In the genomic region with DNA sequence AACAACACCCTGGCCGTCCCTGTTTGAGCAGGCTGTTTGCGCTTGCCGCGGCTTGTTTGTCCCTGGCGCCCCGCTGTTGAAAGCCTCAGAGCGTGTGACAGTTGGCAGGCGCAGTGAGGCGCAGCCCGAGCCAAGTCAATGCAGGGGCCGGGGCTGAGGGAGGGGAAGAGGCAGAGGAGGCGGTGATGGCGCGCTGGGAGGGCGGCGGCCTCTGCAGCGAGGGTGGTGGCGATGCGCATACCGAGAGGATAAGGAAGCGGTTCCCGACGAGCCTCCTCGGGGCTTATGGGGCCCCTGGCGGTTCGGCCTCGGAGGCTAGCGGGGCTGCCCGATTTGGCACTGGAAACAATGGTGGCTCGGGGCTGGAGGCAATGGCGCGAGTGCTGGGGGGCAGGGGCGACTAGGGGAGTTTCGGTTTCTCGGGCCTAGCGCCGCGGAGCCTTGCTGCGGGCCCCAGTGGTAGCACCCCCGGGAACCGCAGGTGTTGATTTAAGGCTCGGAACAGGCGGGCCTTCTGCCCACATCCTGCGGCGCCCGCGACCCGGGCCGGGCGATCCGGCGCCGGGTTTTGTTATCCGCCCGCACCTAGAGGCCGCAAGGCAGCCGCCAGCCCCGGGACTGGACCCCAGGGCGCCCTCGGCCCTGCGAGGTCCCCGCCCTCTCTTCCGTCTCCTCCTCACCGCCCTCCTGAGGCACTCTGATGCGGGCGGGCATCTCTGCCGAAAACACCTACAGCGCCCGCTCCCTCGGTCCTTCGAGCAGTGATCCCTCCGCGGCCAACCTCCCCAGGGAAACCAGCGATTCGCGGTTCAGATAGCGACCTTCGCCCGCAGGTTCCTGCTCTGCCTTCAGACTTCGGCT, we compare ENCODE assay signal across 8 cellular contexts. TPM values are rescaled to one million over a fixed set of nuclear protein-coding genes. Genes with fewer than 3 reads are reported as not detected.
DNase-seq lines count a peak whose midpoint lies in the region; ATAC-seq lines count a peak whose summit lies in the region.

No MANE protein-coding gene starts in this region.

- WGBS in mesenchymal stem cell = under 1% methylated on average over 79 of the region's 80 CpGs

- peak overlapping the region; percentile 98 for H3K18ac ChIP-seq in mesenchymal stem cell (ENCODE audit: low read depth in 1 of 2, low read length in 2 of 2)

- H2BK12ac ChIP-seq in mesenchymal stem cell (ENCODE audit: low read length in 2 of 2) = peak overlapping the region; percentile 28 to 97

- H3K4me2 ChIP-seq in mesenchymal stem cell (ENCODE audit: low read length, poor library complexity, severe bottlenecking) = peak overlapping the region; percentile 89

- peak overlapping the region; percentile 95 for H2BK5ac ChIP-seq in mesenchymal stem cell (ENCODE audit: low read depth, low read length, poor library complexity, severe bottlenecking)

- H3K36me3 Mint-ChIP-seq in effector memory CD8-positive, alpha-beta T cell (ENCODE audit: insufficient read depth) = peaks cover 38% of the 10 kb centered on the region

- peak overlapping the region; percentile 16 for H2AK5ac ChIP-seq in mesenchymal stem cell (ENCODE audit: low read length, severe bottlenecking)

- H3K27me3 ChIP-seq in mesenchymal stem cell (ENCODE audit: control insufficient read depth in 1 of 2, insufficient read depth in 1 of 2, low read length in 2 of 2) = no peaks in the 10 kb centered on the region

- H3K23ac ChIP-seq in mesenchymal stem cell (ENCODE audit: low read length in 2 of 2) = no peak overlapping the region

- H3K79me1 ChIP-seq in mesenchymal stem cell (replicated peaks; ENCODE audit: low read length, poor library complexity, severe bottlenecking) = peaks cover 10% of the 10 kb centered on the region

- peak overlapping the region; percentile 94 for H2AFZ ChIP-seq in mesenchymal stem cell (ENCODE audit: low read depth, low read length)

- peak overlapping the region; percentile 92 to 94 for H3K4me3 Mint-ChIP-seq in effector memory CD8-positive, alpha-beta T cell

- H2BK120ac ChIP-seq in mesenchymal stem cell (ENCODE audit: low read depth, low read length) = peak overlapping the region; percentile 90

- peak; percentile 55 for ATAC-seq in GM21360 (IDR thresholded peaks at IDR 0.05; ENCODE audit: unreplicated experiment)
- ATAC-seq in effector memory CD8-positive, alpha-beta T cell (replicated peaks) = peak; percentile 71

- peaks cover 46 to 63% of the 10 kb centered on the region in 2 donors for H3K4me1 Mint-ChIP-seq in effector memory CD8-positive, alpha-beta T cell (ENCODE audit: low read depth in 2 of 2)

- peak overlapping the region; percentile 98 for H4K91ac ChIP-seq in mesenchymal stem cell (ENCODE audit: low read length)

- H3K4me1 ChIP-seq in mesenchymal stem cell (ENCODE audit: control insufficient read depth, insufficient read depth, low read depth, low read length) = peaks cover 1% of the 10 kb centered on the region

- H3K4ac ChIP-seq in mesenchymal stem cell (ENCODE audit: low read depth in 1 of 2, low read length in 2 of 2) = peak overlapping the region; percentile 5 to 90

- no peaks in the 10 kb centered on the region for H3K27me3 Mint-ChIP-seq in effector memory CD8-positive, alpha-beta T cell

- no peaks in the 10 kb centered on the region for H3K9me3 Mint-ChIP-seq in effector memory CD8-positive, alpha-beta T cell

- peak overlapping the region; percentile 95 for H3K9ac ChIP-seq in mesenchymal stem cell (ENCODE audit: low read length)

- no peaks in the 10 kb centered on the region for H3K9me3 ChIP-seq in mesenchymal stem cell (ENCODE audit: control insufficient read depth, low read length)

- peak overlapping the region; percentile 98 for H4K8ac ChIP-seq in mesenchymal stem cell (ENCODE audit: low read length)

- no peaks in the 10 kb centered on the region for H3K36me3 ChIP-seq in mesenchymal stem cell (ENCODE audit: control insufficient read depth in 1 of 2, insufficient read depth in 2 of 2, low read depth in 1 of 2, low read length in 2 of 2)

- H3K27ac Mint-ChIP-seq in effector memory CD8-positive, alpha-beta T cell = peak overlapping the region; percentile 92 to 97

- H3K27ac ChIP-seq in mesenchymal stem cell (ENCODE audit: low read length, poor library complexity, severe bottlenecking) = peak overlapping the region; percentile 100

- peak overlapping the region; percentile 25 to 98 for H3K14ac ChIP-seq in mesenchymal stem cell (ENCODE audit: low read length in 2 of 2)

- H2BK15ac ChIP-seq in mesenchymal stem cell (ENCODE audit: low read depth, poor library complexity, severe bottlenecking) = peak overlapping the region; percentile 95

- H3K4me3 ChIP-seq in mesenchymal stem cell (ENCODE audit: insufficient read depth in 1 of 2, low read depth in 1 of 2, low read length in 2 of 2) = peak overlapping the region; percentile 84 to 97

- DNase-seq in CMK (ENCODE audit: low read depth) = peak; percentile 84
- peak; percentile 95 for DNase-seq in HT-29 (ENCODE audit: low spot score)
- peak; percentile 99 for DNase-seq in NK-92 treated with Interleukin-12 subunit alpha and Interleukin-12 subunit beta, amount 100 ng/mL, for 24 hours (lab: John Stamatoyannopoulos, UW)
- DNase-seq in activated CD8-positive, alpha-beta memory T cell treated with anti-CD3 and anti-CD28 coated beads for 48 hours (ENCODE audit: low read depth in 2 of 3, low spot score in 2 of 3) = peak; percentile 81 to 95 (median 87)
- peak; percentile 93 to 96 (median 95) for DNase-seq in effector memory CD8-positive, alpha-beta T cell
- DNase-seq in mesenchymal stem cell = peak; percentile 96
- peak; percentile 83 for DNase-seq in stimulated activated CD8-positive, alpha-beta memory T cell treated with anti-CD3 and anti-CD28 coated beads, Interleukin-12 subunit alpha, Interleukin-12 subunit beta, amount 100 ng/mL, for 24 hours (ENCODE audit: extremely low read depth)

RNA-seq across cellular contexts. Expression of gene LNPEP, which starts 1.0 kb away (rescaled TPM):
- total RNA-seq in HT-29 (2014; rRNA removed; shearing (Covaris generic)) = 6.1 and 7.8 TPM in 2 replicates
- polyA plus RNA-seq in mesenchymal stem cell (2013, experiment 1 of 2) = 10.2 TPM
- 10.3 TPM for polyA plus RNA-seq in mesenchymal stem cell (2013, experiment 2 of 2)

RNA-seq across cellular contexts. Expression of gene ERAP2, which starts 58.6 kb away (rescaled TPM):
- total RNA-seq in HT-29 (2014; rRNA removed; shearing (Covaris generic)) = 23.3 and 31.6 TPM in 2 replicates
- 40.5 TPM for polyA plus RNA-seq in mesenchymal stem cell (2013, experiment 1 of 2)
- polyA plus RNA-seq in mesenchymal stem cell (2013, experiment 2 of 2) = 41.4 TPM

Comparison
In these comparisons a context has a peak if more than half of its experiments do, and no peak if none do; other contexts are left out.
1. Peak in every context shown above with its lines: DNase-seq, ATAC-seq, H3K4me3 ChIP-seq and H3K27ac ChIP-seq.